8 cellular contexts compared by ENCODE assay signal in genomic region chr17:16438557-16439302, GRCh38. TPM values are rescaled to one million over a fixed set of nuclear protein-coding genes. Genes with fewer than 3 reads are reported as not detected.
DNase-seq lines count a peak whose midpoint lies in the region; ATAC-seq, FAIRE-seq and TF ChIP-seq lines count a peak whose summit lies in the region.

No MANE protein-coding gene starts in this region.

- H3K4me3 Mint-ChIP-seq in brain = peak overlapping the region; percentile 99 to 100 (median 100)

- ATAC-seq in HG03064 (IDR thresholded peaks at IDR 0.05; ENCODE audit: low read depth, unreplicated experiment) = peak; percentile 68
- ATAC-seq in sciatic nerve = peak; percentile 97

- FAIRE-seq in TTC549 (lab: Jason Lieb, UNC) = peak; percentile 96

- TF ChIP-seq POLR2A in GM18526 (IDR thresholded peaks at IDR 0.05; ENCODE audit: extremely low read depth, insufficient read length) = peak; percentile 95

- intact Hi-C loops in sciatic nerve (cut with DNase I) = no loop called here

- peaks cover 14% of the 10 kb centered on the region for H3K27me3 Mint-ChIP-seq in brain

- H3K4me1 Mint-ChIP-seq in brain = peaks cover 51% of the 10 kb centered on the region

- no peak for TF ChIP-seq CTCF in brain (conservative IDR thresholded peaks at IDR 0.05)

- H3K27ac Mint-ChIP-seq in brain = peak overlapping the region; percentile 98 to 100 (median 99)

- H3K36me3 Mint-ChIP-seq in brain = peaks cover 42% of the 10 kb centered on the region

- DNase-seq in A172 (ENCODE audit: low spot score) (peak; percentile 99), NCI-H2107 (lab: John Stamatoyannopoulos, UW) (peak; percentile 92), iPS DF 4.7 (ENCODE audit: extremely low read depth, low spot score) (peak; percentile 96), sciatic nerve (ENCODE audit: low spot score) (peak; percentile 96)

- H3K9me3 Mint-ChIP-seq in brain = peaks cover 0 to 6% (median 0%) of the 10 kb centered on the region in 5 experiments

RNA-seq across cellular contexts. Expression of gene TRPV2, which starts 23.4 kb away (rescaled TPM):
- total RNA-seq in A172 (2014; rRNA removed; shearing (Covaris generic)) = 0.38 TPM in 1 of 2 replicates, not detected in the other
- 7.8 TPM for polyA plus RNA-seq in brain (ENCODE audit: insufficient read depth, low read depth, low replicate concordance)
- total RNA-seq in sciatic nerve = 26.3 TPM

RNA-seq across cellular contexts. Expression of gene LRRC75A, which starts 53.3 kb away (rescaled TPM):
- 3.4 and 7.4 TPM in 2 replicates for total RNA-seq in A172 (2014; rRNA removed; shearing (Covaris generic))
- polyA plus RNA-seq in brain (ENCODE audit: insufficient read depth, low read depth, low replicate concordance) = 38.0 TPM
- 7.0 TPM for total RNA-seq in sciatic nerve

RNA-seq across cellular contexts. Expression of gene UBB, which starts 57.8 kb away (rescaled TPM):
- 1,859 and 2,439 TPM in 2 replicates for total RNA-seq in A172 (2014; rRNA removed; shearing (Covaris generic))
- polyA plus RNA-seq in brain (ENCODE audit: insufficient read depth, low read depth, low replicate concordance) = 3,999 TPM
- 589 TPM for total RNA-seq in sciatic nerve

Comparison
In these comparisons a context has a peak if more than half of its experiments do, and no peak if none do; other contexts are left out.
1. Peak in every context shown above with its lines: DNase-seq and ATAC-seq.
2. RNA of gene TRPV2, which starts 23.4 kb away (total RNA-seq): 26.3 TPM in sciatic nerve (single experiment); 0.38 TPM in A172; every median in the first group is over 10 times any median in the second.